In the genomic region with DNA sequence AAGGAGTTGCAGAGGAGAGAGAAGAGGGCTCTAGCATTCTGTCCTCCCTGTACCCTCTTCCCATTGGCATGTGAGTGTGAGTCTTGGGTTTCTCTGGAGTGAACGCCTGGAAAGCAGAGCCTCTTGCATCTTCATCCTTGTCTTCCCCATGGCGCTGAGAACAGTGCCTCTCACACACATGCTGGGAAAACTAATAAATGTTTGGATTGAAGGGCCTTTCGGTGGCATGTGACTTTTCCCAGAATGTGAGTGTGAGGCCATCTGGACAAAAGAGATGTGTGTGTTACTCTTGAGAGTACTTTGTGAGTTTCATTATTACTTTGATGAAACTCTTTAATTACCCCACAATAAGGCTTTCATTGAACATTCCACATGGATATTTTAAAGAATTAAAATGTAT, we compare ENCODE assay signal across 9 cellular contexts.
"Had no signal": no experiment of that assay in that cellular context is flagged by ENCODE, and none has a peak within 500 bp of the region (broad histone marks: within the 10 kb centered on the region; RNA-seq: fewer than 3 reads in every experiment).

No MANE protein-coding gene starts in this region.

- DNase-seq: GM23248, GOT3, H7, HFFc6 had no signal

- H3K27ac ChIP-seq: GM23248, HL-60 had no signal

- H3K9me3 ChIP-seq: HAP-1 had no signal

- H3K4me3 ChIP-seq: GM23248, HAP-1, K562 had no signal

- H3K36me3 ChIP-seq: HAP-1 had no signal

- H3K4me1 ChIP-seq: HAP-1 had no signal

- ATAC-seq: HCT116, HepG2, K562 had no signal

- H3K9ac ChIP-seq: GM23248 had no signal

- H2AFZ ChIP-seq: GM23248 had no signal
